In genomic region chr4:37664696-37665095, GRCh38 we compare ENCODE assay signal across 15 cellular contexts. TPM values are rescaled to one million over a fixed set of nuclear protein-coding genes. Genes with fewer than 3 reads are reported as not detected.
DNase-seq lines count a peak whose midpoint lies in the region; ATAC-seq and TF ChIP-seq lines count a peak whose summit lies in the region.
"Had no signal": no experiment of that assay in that cellular context is flagged by ENCODE, and none has a peak within 500 bp of the region (broad histone marks: within the 10 kb centered on the region; RNA-seq: fewer than 3 reads in every experiment).

No MANE protein-coding gene starts in this region.

- peaks cover 4% of the 10 kb centered on the region for H3K36me3 Mint-ChIP-seq in activated T-cell treated with anti-CD3 and anti-CD28 coated beads, Interleukin-2, amount 50 U/mL, for 24 hours (ENCODE audit: low read depth)
- no peaks in the 10 kb centered on the region for H3K36me3 Mint-ChIP-seq in endothelial cell (ENCODE audit: low read depth, unreplicated experiment)
- H3K36me3 Mint-ChIP-seq: stimulated activated memory B cell treated with anti-CD40 and anti-IgM and Interleukin-4, amounts not matched to agents 10 μg/mL and 1 μg/mL and 100 μg/mL, for 72 hours had no signal

- no peak for TF ChIP-seq POLR2A in body of pancreas (IDR thresholded peaks at IDR 0.05)

- intact Hi-C loops in upper lobe of right lung (cut with DNase I): no loop called here
- intact Hi-C loops in body of pancreas (cut with DNase I): no loop called here

- H3K4me3 Mint-ChIP-seq in activated T-cell treated with anti-CD3 and anti-CD28 coated beads, Interleukin-2, amount 50 U/mL, for 24 hours: no peak overlapping the region
- no peak overlapping the region for H3K4me3 Mint-ChIP-seq in endothelial cell (ENCODE audit: unreplicated experiment)
- H3K4me3 Mint-ChIP-seq: CD8-positive, alpha-beta T cell; stimulated activated memory B cell treated with anti-CD40 and anti-IgM and Interleukin-4, amounts not matched to agents 10 μg/mL and 1 μg/mL and 100 μg/mL, for 72 hours had no signal

- WGBS in body of pancreas, 2 donors: 66 to 76% methylated on average over 5 of the region's 5 CpGs

- H3K27me3 ChIP-seq in muscle layer of colon (ENCODE audit: control insufficient read depth in 1 of 2, insufficient read depth in 2 of 2, low read length in 2 of 2) (no peaks in the 10 kb centered on the region), upper lobe of right lung (no peaks in the 10 kb centered on the region), body of pancreas (no peaks in the 10 kb centered on the region)
- H3K27me3 ChIP-seq: adrenal gland had no signal

- H3K27me3 Mint-ChIP-seq in activated T-cell treated with anti-CD3 and anti-CD28 coated beads, Interleukin-2, amount 50 U/mL, for 24 hours: no peaks in the 10 kb centered on the region
- H3K27me3 Mint-ChIP-seq in endothelial cell (ENCODE audit: unreplicated experiment): peaks cover 7% of the 10 kb centered on the region
- H3K27me3 Mint-ChIP-seq: stimulated activated memory B cell treated with anti-CD40 and anti-IgM and Interleukin-4, amounts not matched to agents 10 μg/mL and 1 μg/mL and 100 μg/mL, for 72 hours had no signal

- peak overlapping the region; percentile 44 for H3K27ac ChIP-seq in muscle layer of colon (ENCODE audit: low read depth, low read length)
- no peak overlapping the region for H3K27ac ChIP-seq in upper lobe of right lung
- H3K27ac ChIP-seq in body of pancreas: peak overlapping the region in 2 of 4 donors; percentile 15 to 33
- H3K27ac ChIP-seq: HL-60 had no signal

- H3K27ac Mint-ChIP-seq in activated T-cell treated with anti-CD3 and anti-CD28 coated beads, Interleukin-2, amount 50 U/mL, for 24 hours: peak overlapping the region; percentile 17
- H3K27ac Mint-ChIP-seq in endothelial cell (ENCODE audit: unreplicated experiment): peak overlapping the region; percentile 40
- H3K27ac Mint-ChIP-seq: CD8-positive, alpha-beta T cell; stimulated activated memory B cell treated with anti-CD40 and anti-IgM and Interleukin-4, amounts not matched to agents 10 μg/mL and 1 μg/mL and 100 μg/mL, for 72 hours had no signal

- peaks cover 44% of the 10 kb centered on the region for H3K4me1 ChIP-seq in muscle layer of colon (ENCODE audit: insufficient read depth, low read length)
- peaks cover 66% of the 10 kb centered on the region for H3K4me1 ChIP-seq in upper lobe of right lung
- H3K4me1 ChIP-seq in body of pancreas: peaks cover 40% of the 10 kb centered on the region

- no peak for TF ChIP-seq CTCF in endothelial cell (IDR thresholded peaks at IDR 0.05; ENCODE audit: unreplicated experiment)
- no peak for TF ChIP-seq CTCF in upper lobe of right lung (IDR thresholded peaks at IDR 0.05)
- TF ChIP-seq CTCF in body of pancreas (IDR thresholded peaks at IDR 0.05): no peak

- ATAC-seq in upper lobe of right lung: peak; percentile 43
- ATAC-seq in GM18520 (IDR thresholded peaks at IDR 0.05; ENCODE audit: unreplicated experiment): no peak
- no peak for ATAC-seq in body of pancreas
- ATAC-seq: CD8-positive, alpha-beta T cell; stimulated activated memory B cell treated with anti-CD40 and anti-IgM and Interleukin-4, amounts not matched to agents 10 μg/mL and 1 μg/mL and 100 μg/mL, for 72 hours had no signal

- no peak for DNase-seq in activated T-cell treated with anti-CD3 and anti-CD28 coated beads, Interleukin-2, amount 50 U/mL, for 24 hours
- no peak for DNase-seq in activated T-cell treated with anti-CD3 and anti-CD28 coated beads, Interleukin-2, amount 50 U/mL, for 1 hour
- DNase-seq in endothelial cell (ENCODE audit: low spot score): no peak
- no peak for DNase-seq in upper lobe of right lung
- no peak for DNase-seq in body of pancreas
- no peak for DNase-seq in NCI-H1694 treated with DMSO at 0.1 percent for 48 hours (lab: John Stamatoyannopoulos, UW)
- DNase-seq: activated CD4-positive, alpha-beta T cell treated with anti-CD3 and anti-CD28 coated beads, Interleukin-2, amount 50 U/mL, for 1 hour; adrenal gland; CD8-positive, alpha-beta T cell; NCI-H1930; NCI-H774 had no signal

- peaks cover 61% of the 10 kb centered on the region for H3K4me1 Mint-ChIP-seq in activated T-cell treated with anti-CD3 and anti-CD28 coated beads, Interleukin-2, amount 50 U/mL, for 24 hours (ENCODE audit: low read depth)
- H3K4me1 Mint-ChIP-seq in endothelial cell (ENCODE audit: unreplicated experiment): peaks cover 56% of the 10 kb centered on the region

- H3K9me3 ChIP-seq in muscle layer of colon (ENCODE audit: low read length): no peaks in the 10 kb centered on the region
- no peaks in the 10 kb centered on the region for H3K9me3 ChIP-seq in upper lobe of right lung
- H3K9me3 ChIP-seq in body of pancreas: no peaks in the 10 kb centered on the region
- H3K9me3 ChIP-seq: adrenal gland had no signal

- peak overlapping the region in 1 of 2 donors; percentile 15 for H3K4me3 ChIP-seq in muscle layer of colon (ENCODE audit: low read depth in 1 of 2, low read length in 2 of 2)
- H3K4me3 ChIP-seq in upper lobe of right lung: no peak overlapping the region
- H3K4me3 ChIP-seq in body of pancreas: no peak overlapping the region
- H3K4me3 ChIP-seq: adrenal gland had no signal

- H3K9ac ChIP-seq in muscle layer of colon (ENCODE audit: low read length): no peak overlapping the region

- no peaks in the 10 kb centered on the region for H3K9me3 Mint-ChIP-seq in activated T-cell treated with anti-CD3 and anti-CD28 coated beads, Interleukin-2, amount 50 U/mL, for 24 hours
- no peaks in the 10 kb centered on the region for H3K9me3 Mint-ChIP-seq in endothelial cell (ENCODE audit: unreplicated experiment)
- H3K9me3 Mint-ChIP-seq: CD8-positive, alpha-beta T cell; stimulated activated memory B cell treated with anti-CD40 and anti-IgM and Interleukin-4, amounts not matched to agents 10 μg/mL and 1 μg/mL and 100 μg/mL, for 72 hours had no signal

- H3K36me3 ChIP-seq in muscle layer of colon (ENCODE audit: insufficient read depth, low read length) (no peaks in the 10 kb centered on the region), upper lobe of right lung (no peaks in the 10 kb centered on the region), body of pancreas (replicated peaks in 1 of 2; ENCODE audit: insufficient read depth in 1 of 2, low read depth in 2 of 2) (no peaks in the 10 kb centered on the region)
- H3K36me3 ChIP-seq: adrenal gland had no signal

RNA-seq across cellular contexts. Expression of gene RELL1, which starts 21.5 kb away (rescaled TPM):
- total RNA-seq in endothelial cell (ENCODE audit: unreplicated experiment) (36.6 TPM), upper lobe of right lung (49.1 TPM), body of pancreas (10 to 100 TPM; 12.5 to 15.0 TPM)
